In genomic region chr16:22139008-22139407, GRCh38 we compare ENCODE assay signal across 20 cellular contexts. TPM values are rescaled to one million over a fixed set of nuclear protein-coding genes. Genes with fewer than 3 reads are reported as not detected.
A peak's percentile ranks its signal among the peaks of the same experiment; 100 is the strongest.
DNase-seq lines count a peak whose midpoint lies in the region; ATAC-seq and TF ChIP-seq lines count a peak whose summit lies in the region.
"Had no signal": no experiment of that assay in that cellular context is flagged by ENCODE, and none has a peak within 500 bp of the region (broad histone marks: within the 10 kb centered on the region; RNA-seq: fewer than 3 reads in every experiment).

No MANE protein-coding gene starts in this region.

- TF ChIP-seq CTCF in lower lobe of right lung (IDR thresholded peaks at IDR 0.05) (no peak), GM23338 (conservative IDR thresholded peaks at IDR 0.05; ENCODE audit: low read depth in 2 of 2) (no peak)

- DNase-seq in DMS79 treated with DMSO at 0.1 percent for 48 hours (lab: John Stamatoyannopoulos, UW) (peak; percentile 66), T-helper 17 cell (no peak), lower lobe of right lung (peak; percentile 66), HuH-7.5 (ENCODE audit: low spot score) (no peak), GM23338 (ENCODE audit: low spot score) (no peak)
- DNase-seq in stimulated activated naive CD4-positive, alpha-beta T cell (lab: John Stamatoyannopoulos, UW), result no peak
- DNase-seq: C1 segment of cervical spinal cord; CD8-positive, alpha-beta memory T cell; DND-41; KG1; NCI-H1417 treated with DMSO at 0.1 percent for 48 hours; NCI-H187 treated with DMSO at 0.1 percent for 48 hours; NCI-H510A; NCI-H82 had no signal

- no peaks in the 10 kb centered on the region for H3K9me3 ChIP-seq in BLaER1
- H3K9me3 ChIP-seq in T-helper 17 cell (ENCODE audit: control insufficient read depth, low read length, poor library complexity, severe bottlenecking), result no peaks in the 10 kb centered on the region
- no peaks in the 10 kb centered on the region for H3K9me3 ChIP-seq in lower lobe of right lung
- H3K9me3 ChIP-seq: SJSA1 had no signal

- H2AFZ ChIP-seq in GM23338, result no peak overlapping the region

- no peaks in the 10 kb centered on the region for H3K9me2 ChIP-seq in GM23338 (ENCODE audit: insufficient read depth)

- H3K4me1 Mint-ChIP-seq in T-helper 17 cell (peaks cover 8% of the 10 kb centered on the region), GM23338 (peaks cover 11% of the 10 kb centered on the region)
- H3K4me1 Mint-ChIP-seq: CD8-positive, alpha-beta memory T cell had no signal

- H4K20me1 ChIP-seq in BLaER1, result no peaks in the 10 kb centered on the region
- H4K20me1 ChIP-seq in GM23338 (replicated peaks; ENCODE audit: insufficient read depth), result no peaks in the 10 kb centered on the region

- no peaks in the 10 kb centered on the region for H3K79me2 ChIP-seq in GM23338 (replicated peaks; ENCODE audit: insufficient read depth)

- intact Hi-C loops in lower lobe of right lung (cut with DNase I), result no loop called here

- H3F3A ChIP-seq in GM23338 (replicated peaks; ENCODE audit: low read depth), result no peaks in the 10 kb centered on the region

- H3K27me3 ChIP-seq in BLaER1 (no peaks in the 10 kb centered on the region), lower lobe of right lung (ENCODE audit: low read depth) (no peaks in the 10 kb centered on the region), GM23338 (ENCODE audit: insufficient read depth) (no peaks in the 10 kb centered on the region)

- H3K4me3 ChIP-seq in BLaER1 (no peak overlapping the region), lower lobe of right lung (no peak overlapping the region), GM23338 (no peak overlapping the region)
- H3K4me3 ChIP-seq: SJSA1 had no signal

- no peaks in the 10 kb centered on the region; the same call in 2 of the 3 replicates for H3K9me3 Mint-ChIP-seq in GM23338
- H3K9me3 Mint-ChIP-seq: CD8-positive, alpha-beta memory T cell had no signal

- H3K4me1 ChIP-seq in BLaER1 (peaks cover 16% of the 10 kb centered on the region), lower lobe of right lung (no peaks in the 10 kb centered on the region), GM23338 (ENCODE audit: insufficient read depth) (no peaks in the 10 kb centered on the region)
- H3K4me1 ChIP-seq: SJSA1 had no signal

- peaks cover 8% of the 10 kb centered on the region for H3K27me3 Mint-ChIP-seq in T-helper 17 cell
- peaks cover 2% of the 10 kb centered on the region for H3K27me3 Mint-ChIP-seq in GM23338 (ENCODE audit: insufficient read depth, low read depth, poor library complexity)

- no peak for ATAC-seq in T-helper 17 cell
- peak; percentile 69 to 75 for ATAC-seq in lower lobe of right lung
- no peak for ATAC-seq in GM23338
- ATAC-seq: Panc1 had no signal

- no peak overlapping the region for H3K4me3 Mint-ChIP-seq in T-helper 17 cell
- no peak overlapping the region for H3K4me3 Mint-ChIP-seq in GM23338
- H3K4me3 Mint-ChIP-seq: CD8-positive, alpha-beta memory T cell had no signal

- no peaks in the 10 kb centered on the region for H3K36me3 ChIP-seq in BLaER1
- no peaks in the 10 kb centered on the region for H3K36me3 ChIP-seq in lower lobe of right lung
- no peaks in the 10 kb centered on the region for H3K36me3 ChIP-seq in GM23338 (ENCODE audit: insufficient read depth)
- H3K36me3 ChIP-seq: SJSA1 had no signal

- no peak overlapping the region for H3K9ac ChIP-seq in BLaER1

- peak overlapping the region; percentile 37 for H3K27ac Mint-ChIP-seq in T-helper 17 cell
- H3K27ac Mint-ChIP-seq in GM23338, result no peak overlapping the region

- H3K36me3 Mint-ChIP-seq in T-helper 17 cell (ENCODE audit: low read depth), result no peaks in the 10 kb centered on the region
- H3K36me3 Mint-ChIP-seq in GM23338 (ENCODE audit: low read depth), result no peaks in the 10 kb centered on the region
- H3K36me3 Mint-ChIP-seq: CD8-positive, alpha-beta memory T cell had no signal

- no peak overlapping the region for H3K27ac ChIP-seq in BLaER1
- H3K27ac ChIP-seq in lower lobe of right lung, result no peak overlapping the region
- H3K27ac ChIP-seq in GM23338 (ENCODE audit: low read depth), result no peak overlapping the region
- H3K27ac ChIP-seq: SJSA1 had no signal

- H3K4me2 ChIP-seq in BLaER1 (peak overlapping the region; percentile 67; the same call in 1 of the 2 replicates), GM23338 (no peak overlapping the region)

TF ChIP-seq in GM23338, 12 proteins besides CTCF, POLR2A, EP300 and RAD21 (continues in another document):
- no peak for TF ChIP-seq POLR2AphosphoS5 (IDR thresholded peaks at IDR 0.05; ENCODE audit: low read depth)
- TF ChIP-seq ZNF114 (CRISPR knock-in tag; IDR thresholded peaks at IDR 0.05), result no peak
- TF ChIP-seq CREB1 (CRISPR knock-in tag; IDR thresholded peaks at IDR 0.05; ENCODE audit: low read depth), result no peak
- no peak for TF ChIP-seq ZNF331 (CRISPR knock-in tag; IDR thresholded peaks at IDR 0.05; ENCODE audit: low read depth)
- TF ChIP-seq REST (IDR thresholded peaks at IDR 0.05; ENCODE audit: unreplicated experiment), result no peak
- no peak for TF ChIP-seq JUNB (IDR thresholded peaks at IDR 0.05; ENCODE audit: unreplicated experiment)
- no peak for TF ChIP-seq EZH2phosphoT487 (IDR thresholded peaks at IDR 0.05; ENCODE audit: unreplicated experiment)
- TF ChIP-seq NANOG (IDR thresholded peaks at IDR 0.05; ENCODE audit: borderline replicate concordance), result no peak

RNA-seq across cellular contexts. Expression of gene SDR42E2, which starts 23.3 kb away (rescaled TPM):
- total RNA-seq in T-helper 17 cell (1 to 10 TPM; 1.5 to 2.3 TPM), lower lobe of right lung (0.24 TPM)
- total RNA-seq in GM23338 (2014; rRNA removed; shearing (Covaris generic)), result 0.08 TPM in 1 of 2 replicates, not detected in the other
- 0.15 and 0.26 TPM in 2 replicates for polyA plus RNA-seq in GM23338 (2016; fragmentation: Nextera tagmentation; extraction: Ambion mirVana)
- total RNA-seq: A673, G401, H1, SJSA1 had no signal

RNA-seq across cellular contexts. Expression of gene VWA3A, which starts 46.7 kb away (rescaled TPM):
- total RNA-seq in T-helper 17 cell, result under 1 TPM; 0.16 to 0.90 TPM
- total RNA-seq in lower lobe of right lung, result 12.3 TPM
- 0.45 TPM in 1 of 2 replicates, not detected in the other for total RNA-seq in GM23338 (2014; rRNA removed; shearing (Covaris generic))
- polyA plus RNA-seq in GM23338 (2016; fragmentation: Nextera tagmentation; extraction: Ambion mirVana), result not detected in 2 replicates
- total RNA-seq: H1, SJSA1 had no signal
- polyA plus RNA-seq: CD8-positive, alpha-beta memory T cell had no signal

Comparison
In these comparisons a context has a peak if more than half of its experiments do, and no peak if none do; other contexts are left out.
1. DNase-seq: peak in DMS79 treated with DMSO at 0.1 percent for 48 hours (single experiment) and lower lobe of right lung (single experiment); none in T-helper 17 cell (0 of 3), HuH-7.5 (single experiment), stimulated activated naive CD4-positive, alpha-beta T cell (0 of 6) and GM23338 (single experiment).
2. ATAC-seq: peak in lower lobe of right lung (2 of 2); none in T-helper 17 cell (single experiment) and GM23338 (single experiment).